In genomic region chr18:28831908-28832307, GRCh38 we compare ENCODE assay signal across 26 cellular contexts.
"Had no signal": no experiment of that assay in that cellular context is flagged by ENCODE, and none has a peak within 500 bp of the region (broad histone marks: within the 10 kb centered on the region; RNA-seq: fewer than 3 reads in every experiment).

No MANE protein-coding gene starts in this region.

- DNase-seq: activated CD4-positive, alpha-beta memory T cell treated with anti-CD3 and anti-CD28 coated beads, Interleukin-2, amount 10 ng/mL, durations not matched to agents 7 days and 5 days; activated CD4-positive, alpha-beta T cell treated with anti-CD3 and anti-CD28 coated beads for 1 hour; activated CD4-positive, alpha-beta T cell treated with anti-CD3 and anti-CD28 coated beads for 4 hours; activated CD4-positive, alpha-beta T cell treated with anti-CD3 and anti-CD28 coated beads, Interleukin-2, amount 10 ng/mL, durations not matched to agents 7 days and 5 days; activated CD4-positive, alpha-beta T cell treated with anti-CD3 and anti-CD28 coated beads, Interleukin-2, amount 50 U/mL, for 4 hours; activated effector memory CD4-positive, alpha-beta T cell treated with Interleukin-2 at 50 U/mL for 16 hours; activated gamma-delta T cell treated with Interleukin-2 at 50 U/mL for 16 hours; activated naive CD4-positive, alpha-beta T cell treated with anti-CD3 and anti-CD28 coated beads, Interleukin-2, amount 50 U/mL, for 16 hours; activated naive CD4-positive, alpha-beta T cell treated with Interleukin-2 at 50 U/mL for 16 hours; activated T-cell treated with anti-CD3 and anti-CD28 coated beads, Interleukin-2, amount 50 U/mL, for 4 hours; amniotic stem cell; brain microvascular endothelial cell; cortex of kidney; dermis blood vessel endothelial cell; effector CD4-positive, alpha-beta T cell; effector memory CD8-positive, alpha-beta T cell; erythroblast; foreskin keratinocyte; gastrocnemius medialis; glutamatergic neuron; heart left ventricle; T-helper 2 cell had no signal

- H3K4me1 ChIP-seq: esophagus muscularis mucosa, gastrocnemius medialis, heart left ventricle had no signal

- H3K4me3 Mint-ChIP-seq: activated CD4-positive, alpha-beta memory T cell treated with anti-CD3 and anti-CD28 coated beads, Interleukin-2, amount 10 ng/mL, durations not matched to agents 7 days and 5 days; activated CD4-positive, alpha-beta T cell treated with anti-CD3 and anti-CD28 coated beads, Interleukin-2, amount 10 ng/mL, durations not matched to agents 7 days and 5 days; activated naive CD8-positive, alpha-beta T cell; activated T-cell treated with anti-CD3 and anti-CD28 coated beads, Interleukin-2, amount 50 U/mL, for 4 hours; activated T-helper 17 cell treated with anti-CD3 and anti-CD28 coated beads, Interleukin-2, amount 50 U/mL, for 72 hours; central memory CD8-positive, alpha-beta T cell; effector memory CD8-positive, alpha-beta T cell had no signal

- H3K4me3 ChIP-seq: esophagus muscularis mucosa, gastrocnemius medialis, heart left ventricle had no signal

- ATAC-seq: activated T-cell treated with anti-CD3 and anti-CD28 coated beads, Interleukin-2, amount 50 U/mL, for 4 hours; activated T-helper 17 cell treated with anti-CD3 and anti-CD28 coated beads, Interleukin-2, amount 50 U/mL, for 72 hours; effector memory CD8-positive, alpha-beta T cell; foreskin keratinocyte; gastrocnemius medialis; heart left ventricle had no signal

- H3K4me1 Mint-ChIP-seq: activated CD4-positive, alpha-beta memory T cell treated with anti-CD3 and anti-CD28 coated beads, Interleukin-2, amount 10 ng/mL, durations not matched to agents 7 days and 5 days; activated CD4-positive, alpha-beta T cell treated with anti-CD3 and anti-CD28 coated beads, Interleukin-2, amount 10 ng/mL, durations not matched to agents 7 days and 5 days; activated T-helper 17 cell treated with anti-CD3 and anti-CD28 coated beads, Interleukin-2, amount 50 U/mL, for 72 hours; central memory CD8-positive, alpha-beta T cell had no signal

- H3K27me3 ChIP-seq: brain microvascular endothelial cell, esophagus muscularis mucosa, foreskin keratinocyte, gastrocnemius medialis, heart left ventricle had no signal

- H3K9me3 Mint-ChIP-seq: activated CD4-positive, alpha-beta T cell treated with anti-CD3 and anti-CD28 coated beads, Interleukin-2, amount 10 ng/mL, durations not matched to agents 7 days and 5 days had no signal

- H3K27me3 Mint-ChIP-seq: activated CD4-positive, alpha-beta memory T cell treated with anti-CD3 and anti-CD28 coated beads, Interleukin-2, amount 10 ng/mL, durations not matched to agents 7 days and 5 days; activated CD4-positive, alpha-beta T cell treated with anti-CD3 and anti-CD28 coated beads, Interleukin-2, amount 10 ng/mL, durations not matched to agents 7 days and 5 days; activated naive CD8-positive, alpha-beta T cell; activated T-helper 17 cell treated with anti-CD3 and anti-CD28 coated beads, Interleukin-2, amount 50 U/mL, for 72 hours; central memory CD8-positive, alpha-beta T cell; effector memory CD8-positive, alpha-beta T cell had no signal

- H3K36me3 ChIP-seq: brain microvascular endothelial cell, esophagus muscularis mucosa, gastrocnemius medialis, heart left ventricle had no signal

- H3K27ac Mint-ChIP-seq: activated CD4-positive, alpha-beta memory T cell treated with anti-CD3 and anti-CD28 coated beads, Interleukin-2, amount 10 ng/mL, durations not matched to agents 7 days and 5 days; activated CD4-positive, alpha-beta T cell treated with anti-CD3 and anti-CD28 coated beads, Interleukin-2, amount 10 ng/mL, durations not matched to agents 7 days and 5 days; activated naive CD8-positive, alpha-beta T cell; activated T-helper 17 cell treated with anti-CD3 and anti-CD28 coated beads, Interleukin-2, amount 50 U/mL, for 72 hours; effector memory CD8-positive, alpha-beta T cell had no signal

- H3K9me3 ChIP-seq: esophagus muscularis mucosa, gastrocnemius medialis, heart left ventricle had no signal

- H3K27ac ChIP-seq: brain microvascular endothelial cell, esophagus muscularis mucosa, foreskin keratinocyte, gastrocnemius medialis, heart left ventricle had no signal

- H3K36me3 Mint-ChIP-seq: activated naive CD8-positive, alpha-beta T cell had no signal
